In genomic region chr20:61937146-61937962, GRCh38 we compare ENCODE assay signal across 20 cellular contexts.
DNase-seq lines count a peak whose midpoint lies in the region; ATAC-seq and TF ChIP-seq lines count a peak whose summit lies in the region.
"Had no signal": no experiment of that assay in that cellular context is flagged by ENCODE, and none has a peak within 500 bp of the region (broad histone marks: within the 10 kb centered on the region; RNA-seq: fewer than 3 reads in every experiment).

No MANE protein-coding gene starts in this region.

- no peaks in the 10 kb centered on the region for H3K9me3 Mint-ChIP-seq in T-helper 2 cell treated with Interferon-gamma antibody and Interleukin-4, amounts not matched to agents 5 μg/mL and 100 μg/mL, for 36 hours
- H3K9me3 Mint-ChIP-seq: IgD-negative memory B cell had no signal

- H3K36me3 ChIP-seq in heart right ventricle, result no peaks in the 10 kb centered on the region
- H3K36me3 ChIP-seq in left lung, result no peaks in the 10 kb centered on the region
- H3K36me3 ChIP-seq: HAP-1, MG63 had no signal

- H3K4me3 Mint-ChIP-seq in T-helper 2 cell treated with Interferon-gamma antibody and Interleukin-4, amounts not matched to agents 5 μg/mL and 100 μg/mL, for 36 hours, result no peak overlapping the region
- H3K4me3 Mint-ChIP-seq: IgD-negative memory B cell had no signal

- H3K36me3 Mint-ChIP-seq in T-helper 2 cell treated with Interferon-gamma antibody and Interleukin-4, amounts not matched to agents 5 μg/mL and 100 μg/mL, for 36 hours (ENCODE audit: low read depth), result no peaks in the 10 kb centered on the region
- H3K36me3 Mint-ChIP-seq: IgD-negative memory B cell had no signal

- DNase-seq in NCI-H2171 treated with DMSO at 0.1 percent for 48 hours (lab: John Stamatoyannopoulos, UW) (peak; percentile 52), NCI-H2171 (lab: John Stamatoyannopoulos, UW) (no peak), left cardiac atrium (peak; percentile 7), heart right ventricle (no peak), left lung (peak; percentile 18 to 58), ureter (ENCODE audit: low spot score) (peak; percentile 35), posterior vena cava (ENCODE audit: low spot score) (no peak)
- no peak for DNase-seq in T-helper 2 cell treated with Interferon-gamma antibody and Interleukin-4, amounts not matched to agents 5 μg/mL and 100 μg/mL, for 36 hours (ENCODE audit: low spot score)
- DNase-seq: COR-L47, DMS 273 treated with DMSO at 0.1 percent for 48 hours, MG63, NCI-H1048, NCI-H1436 treated with DMSO at 0.1 percent for 48 hours, NCI-H2029, NCI-H510A treated with DMSO at 0.1 percent for 48 hours, NCI-H774, SIG-M5 had no signal

- H3K27ac Mint-ChIP-seq in T-helper 2 cell treated with Interferon-gamma antibody and Interleukin-4, amounts not matched to agents 5 μg/mL and 100 μg/mL, for 36 hours, result no peak overlapping the region
- H3K27ac Mint-ChIP-seq: IgD-negative memory B cell had no signal

- H3K27me3 Mint-ChIP-seq in T-helper 2 cell treated with Interferon-gamma antibody and Interleukin-4, amounts not matched to agents 5 μg/mL and 100 μg/mL, for 36 hours (ENCODE audit: low read depth), result no peaks in the 10 kb centered on the region

- TF ChIP-seq CTCF in heart right ventricle (IDR thresholded peaks at IDR 0.05), result no peak
- no peak for TF ChIP-seq CTCF in left lung (IDR thresholded peaks at IDR 0.05)

- H3K27ac ChIP-seq in heart right ventricle (no peak overlapping the region), left lung (no peak overlapping the region)
- H3K27ac ChIP-seq: 22Rv1 had no signal

- H3K27me3 ChIP-seq in heart right ventricle (peaks cover 0 to 49% (median 16%) of the 10 kb centered on the region in 7 donors), left lung (peaks cover 0 to 48% of the 10 kb centered on the region in 2 donors)
- H3K27me3 ChIP-seq: MG63 had no signal

- WGBS in heart right ventricle, 2 donors, result 59 to 63% methylated on average over 10 of the region's 10 CpGs

- H3K4me1 ChIP-seq in heart right ventricle (no peaks in the 10 kb centered on the region), left lung (no peaks in the 10 kb centered on the region)
- H3K4me1 ChIP-seq: HAP-1 had no signal

- H3K4me1 Mint-ChIP-seq in T-helper 2 cell treated with Interferon-gamma antibody and Interleukin-4, amounts not matched to agents 5 μg/mL and 100 μg/mL, for 36 hours (ENCODE audit: low read depth), result no peaks in the 10 kb centered on the region
- H3K4me1 Mint-ChIP-seq: IgD-negative memory B cell had no signal

- no peak overlapping the region for H3K4me3 ChIP-seq in heart right ventricle
- H3K4me3 ChIP-seq in left lung, result no peak overlapping the region
- H3K4me3 ChIP-seq: HAP-1, MG63 had no signal

- intact Hi-C loops in left cardiac atrium (cut with DNase I) (no loop called here), heart right ventricle (cut with DNase I) (no loop called here), left lung (cut with DNase I) (no loop called here), posterior vena cava (cut with DNase I) (no loop called here)

- ATAC-seq in left cardiac atrium (no peak), heart right ventricle (no peak), left lung (no peak)

- H3K9me3 ChIP-seq in heart right ventricle, result no peaks in the 10 kb centered on the region
- H3K9me3 ChIP-seq in left lung, result no peaks in the 10 kb centered on the region
- H3K9me3 ChIP-seq: HAP-1, MG63 had no signal

Comparison
In these comparisons a context has a peak if more than half of its experiments do, and no peak if none do; other contexts are left out.
1. DNase-seq: peak in NCI-H2171 treated with DMSO at 0.1 percent for 48 hours (single experiment), left cardiac atrium (single experiment), left lung (2 of 2) and ureter (single experiment); none in NCI-H2171 (single experiment), heart right ventricle (0 of 2), posterior vena cava (single experiment) and T-helper 2 cell treated with Interferon-gamma antibody and Interleukin-4, amounts not matched to agents 5 μg/mL and 100 μg/mL, for 36 hours (single experiment).